18 cellular contexts compared by ENCODE assay signal in the genomic region with DNA sequence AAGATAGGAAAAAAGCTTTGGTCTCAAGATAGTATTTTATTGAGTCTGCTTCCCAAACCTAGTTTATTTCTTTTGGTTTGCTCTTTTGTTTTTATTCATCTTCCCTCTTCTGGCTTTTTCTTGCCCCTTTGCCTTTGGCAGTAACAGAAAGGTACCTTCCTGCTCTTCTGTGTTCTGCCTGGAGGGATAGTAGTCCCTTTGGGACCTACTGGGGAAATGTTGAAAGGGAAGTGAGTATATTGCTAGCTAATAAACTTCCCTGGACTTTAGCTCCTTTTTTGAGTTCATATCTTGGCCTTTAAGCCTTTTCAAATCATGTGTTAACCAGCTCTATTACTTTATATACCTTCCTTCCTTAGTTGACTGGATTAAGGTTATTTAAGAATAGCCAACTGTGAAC. TPM values are rescaled to one million over a fixed set of nuclear protein-coding genes. Genes with fewer than 3 reads are reported as not detected.
DNase-seq lines count a peak whose midpoint lies in the region; ATAC-seq, FAIRE-seq and TF ChIP-seq lines count a peak whose summit lies in the region.
"Had no signal": no experiment of that assay in that cellular context is flagged by ENCODE, and none has a peak within 500 bp of the region (broad histone marks: within the 10 kb centered on the region; RNA-seq: fewer than 3 reads in every experiment).

No MANE protein-coding gene starts in this region.

- H4K20me1 ChIP-seq in Karpas-422 (ENCODE audit: insufficient read depth, low read depth, low read length), result no peaks in the 10 kb centered on the region
- no peaks in the 10 kb centered on the region for H4K20me1 ChIP-seq in mammary epithelial cell (ENCODE audit: insufficient read depth, low read length)
- no peaks in the 10 kb centered on the region for H4K20me1 ChIP-seq in osteoblast (ENCODE audit: insufficient read depth, low read length)

- peak overlapping the region; percentile 45 for H3K27ac ChIP-seq in Karpas-422 (ENCODE audit: low read length)
- peak overlapping the region; percentile 20 for H3K27ac ChIP-seq in mammary epithelial cell (ENCODE audit: insufficient read depth, low read depth, low read length)
- H3K27ac ChIP-seq in osteoblast (ENCODE audit: low read depth, low read length), result peak overlapping the region; percentile 68

- in situ Hi-C loops in mammary epithelial cell (cut with MboI; ENCODE audit: low sequenced_read_pairs in 2 of 2), result no loop called here
- in situ Hi-C loops in GM13976 (cut with MboI; ENCODE audit: low sequenced_read_pairs, unreplicated experiment), result no loop called here

- H2AFZ ChIP-seq in Karpas-422 (ENCODE audit: low read length), result no peak overlapping the region
- H2AFZ ChIP-seq in mammary epithelial cell (ENCODE audit: low read depth, low read length), result no peak overlapping the region
- no peak overlapping the region for H2AFZ ChIP-seq in osteoblast (ENCODE audit: low read length)

- CTCF ChIA-PET in mammary epithelial cell (lab: Charles Lee; ENCODE audit: low non-redundant PET), result no interaction called here

- FAIRE-seq in D721Med (lab: Jason Lieb, UNC), result peak; percentile 29
- FAIRE-seq: H54 had no signal

- dilution Hi-C loops in mammary epithelial cell (cut with HindIII; ENCODE audit: low sequenced_read_pairs), result loop anchor here (5.0 kb wide), 1 partner anchor 66 kb away; no protein-coding TSS in a partner anchor

- peaks cover 34% of the 10 kb centered on the region for H3K36me3 ChIP-seq in Karpas-422 (ENCODE audit: insufficient read depth, low read length)
- peaks cover 15% of the 10 kb centered on the region for H3K36me3 ChIP-seq in mammary epithelial cell (ENCODE audit: insufficient read depth, low read length)
- peaks cover 6% of the 10 kb centered on the region for H3K36me3 ChIP-seq in osteoblast (ENCODE audit: insufficient read depth, low read length)

- H3K79me2 ChIP-seq in Karpas-422 (ENCODE audit: low read length), result peaks cover 17% of the 10 kb centered on the region
- no peaks in the 10 kb centered on the region for H3K79me2 ChIP-seq in mammary epithelial cell (ENCODE audit: insufficient read depth, low read length)
- no peaks in the 10 kb centered on the region for H3K79me2 ChIP-seq in osteoblast (ENCODE audit: insufficient read depth, low read length)

- H3K9ac ChIP-seq in Karpas-422 (ENCODE audit: low read length) (no peak overlapping the region), mammary epithelial cell (ENCODE audit: insufficient read depth, low read length) (no peak overlapping the region)

- intact Hi-C loops in mammary epithelial cell (cut with micrococcal nuclease), result no loop called here

- H3K9me3 ChIP-seq in Karpas-422 (ENCODE audit: low read length) (no peaks in the 10 kb centered on the region), mammary epithelial cell (replicated peaks; ENCODE audit: insufficient read depth, low read length) (no peaks in the 10 kb centered on the region), osteoblast (ENCODE audit: low read depth, low read length) (no peaks in the 10 kb centered on the region)

- no peaks in the 10 kb centered on the region for H3K9me2 ChIP-seq in Karpas-422 (replicated peaks; ENCODE audit: insufficient read depth, low read length)

- no peak for DNase-seq in D721Med (ENCODE audit: insufficient read length, low spot score)
- DNase-seq in Karpas-422, result no peak
- no peak for DNase-seq in mammary epithelial cell
- DNase-seq in osteoblast (ENCODE audit: insufficient read length, low spot score, missing footprints), result no peak
- DNase-seq in GM13976 (ENCODE audit: low spot score), result no peak
- no peak for DNase-seq in OCI-M1 (lab: John Stamatoyannopoulos, UW)
- DNase-seq in activated effector memory CD4-positive, alpha-beta T cell treated with Interleukin-2 at 50 U/mL for 16 hours, result no peak
- DNase-seq: activated naive CD4-positive, alpha-beta T cell; AML-193; DMS 273 treated with DMSO at 0.1 percent for 48 hours; naive thymus-derived CD8-positive, alpha-beta T cell; NCI-H510A; stimulated activated CD4-positive, alpha-beta T cell treated with anti-CD3 and anti-CD28 coated beads, Interleukin-2, amount 100 ng/mL, for 24 hours; stimulated activated CD8-positive, alpha-beta memory T cell treated with anti-CD3 and anti-CD28 coated beads, Interleukin-4, amount 100 ng/mL, for 48 hours; trophoblast cell had no signal

- H3K4me2 ChIP-seq in Karpas-422 (ENCODE audit: low read depth, low read length, poor library complexity, severe bottlenecking), result no peak overlapping the region
- H3K4me2 ChIP-seq in mammary epithelial cell (ENCODE audit: insufficient read depth, low read depth, low read length), result no peak overlapping the region
- peak overlapping the region; percentile 11 for H3K4me2 ChIP-seq in osteoblast (ENCODE audit: insufficient read depth, low read length)

- H3K4me3 ChIP-seq in Karpas-422 (ENCODE audit: low read length), result no peak overlapping the region
- H3K4me3 ChIP-seq in mammary epithelial cell (replicated peaks in 1 of 3; ENCODE audit: insufficient read depth in 1 of 3, low read depth in 2 of 3, low read length in 3 of 3), result no peak overlapping the region
- no peak overlapping the region for H3K4me3 ChIP-seq in osteoblast (ENCODE audit: insufficient read depth, low read length)

- peaks cover 36% of the 10 kb centered on the region for H3K4me1 ChIP-seq in Karpas-422 (ENCODE audit: low read length)
- peaks cover 31% of the 10 kb centered on the region for H3K4me1 ChIP-seq in mammary epithelial cell (ENCODE audit: insufficient read depth, low read length)
- peaks cover 36% of the 10 kb centered on the region for H3K4me1 ChIP-seq in osteoblast (ENCODE audit: insufficient read depth, low read length)

- TF ChIP-seq CTCF in D721Med (IDR thresholded peaks at IDR 0.05; ENCODE audit: insufficient read depth, missing control alignments), result no peak
- no peak for TF ChIP-seq CTCF in mammary epithelial cell (conservative IDR thresholded peaks at IDR 0.05 in 1 of 2, IDR thresholded peaks at IDR 0.05 in 1 of 2; ENCODE audit: extremely low read depth in 1 of 2, insufficient read depth in 1 of 2, low read depth in 1 of 2, low read length in 2 of 2)
- no peak for TF ChIP-seq CTCF in osteoblast (IDR thresholded peaks at IDR 0.05; ENCODE audit: extremely low read depth, low read depth, low read length)
- TF ChIP-seq CTCF in GM13976 (IDR thresholded peaks at IDR 0.05; ENCODE audit: borderline replicate concordance, control extremely low read depth, extremely low read depth, insufficient read depth, missing control alignments), result no peak

- BruUV-seq in mammary epithelial cell (replicated peaks; lab: Mats Ljungman, UMichigan), result no TSS peak

- ATAC-seq in HG03378 (IDR thresholded peaks at IDR 0.05; ENCODE audit: unreplicated experiment), result no peak
- ATAC-seq: left lobe of liver; naive thymus-derived CD8-positive, alpha-beta T cell had no signal

- H3K27me3 ChIP-seq in Karpas-422 (ENCODE audit: low read length) (no peaks in the 10 kb centered on the region), mammary epithelial cell (ENCODE audit: insufficient read depth, low read length) (no peaks in the 10 kb centered on the region), osteoblast (ENCODE audit: insufficient read depth, low read length) (no peaks in the 10 kb centered on the region)

RNA-seq across cellular contexts. Expression of gene OMG, which starts 46.0 kb away (rescaled TPM):
- 0.11 TPM in 1 of 2 replicates, not detected in the other for total RNA-seq in Karpas-422 (2014; rRNA removed; shearing (Covaris generic); ENCODE audit: low replicate concordance)
- total RNA-seq in mammary epithelial cell (under 1 TPM in 1 of 2 donors, not detected in 1; under 0.01 TPM), osteoblast (0.72 and 0.88 TPM in 2 replicates)
- not detected for polyA plus RNA-seq in mammary epithelial cell
- not detected for polyA minus RNA-seq in mammary epithelial cell
- polyA plus RNA-seq: naive thymus-derived CD8-positive, alpha-beta T cell had no signal
